In genomic region chr16:68332411-68333121, GRCh38 we compare ENCODE assay signal across 8 cellular contexts. TPM values are rescaled to one million over a fixed set of nuclear protein-coding genes. Genes with fewer than 3 reads are reported as not detected.
DNase-seq lines count a peak whose midpoint lies in the region; ATAC-seq and TF ChIP-seq lines count a peak whose summit lies in the region.

No MANE protein-coding gene starts in this region.

- peaks cover 30% of the 10 kb centered on the region for H3K4me1 Mint-ChIP-seq in activated T-cell treated with anti-CD3 and anti-CD28 coated beads, Interleukin-2, amount 50 U/mL, for 72 hours (ENCODE audit: low read depth)
- H3K4me1 Mint-ChIP-seq in activated T-helper 17 cell treated with anti-CD3 and anti-CD28 coated beads, Interleukin-2, amount 50 U/mL, for 72 hours, result peaks cover 10% of the 10 kb centered on the region
- H3K4me1 Mint-ChIP-seq in CD8-positive, alpha-beta T cell (ENCODE audit: low read depth), result peaks cover 7% of the 10 kb centered on the region

- no peak for TF ChIP-seq EP300 in transverse colon (IDR thresholded peaks at IDR 0.05; ENCODE audit: low read depth)

- CTCF ChIA-PET in CD8-positive, alpha-beta T cell (lab: Charles Lee), result interaction anchor here (0.6 to 27.5 kb wide), 2 partner anchors 66 to 72 kb away, joined by 3 to 618 read pairs; partner anchors contain the start of gene SLC7A6

- H3K27ac Mint-ChIP-seq in activated T-cell treated with anti-CD3 and anti-CD28 coated beads, Interleukin-2, amount 50 U/mL, for 72 hours, result peak overlapping the region; percentile 25
- peak overlapping the region; percentile 47 for H3K27ac Mint-ChIP-seq in activated T-helper 17 cell treated with anti-CD3 and anti-CD28 coated beads, Interleukin-2, amount 50 U/mL, for 72 hours
- no peak overlapping the region for H3K27ac Mint-ChIP-seq in CD8-positive, alpha-beta T cell

- peaks cover 9 to 24% of the 10 kb centered on the region in 2 donors for H3K36me3 Mint-ChIP-seq in activated T-cell treated with anti-CD3 and anti-CD28 coated beads, Interleukin-2, amount 50 U/mL, for 72 hours (ENCODE audit: insufficient read depth in 2 of 2)
- peaks cover 79% of the 10 kb centered on the region for H3K36me3 Mint-ChIP-seq in activated T-helper 17 cell treated with anti-CD3 and anti-CD28 coated beads, Interleukin-2, amount 50 U/mL, for 72 hours (ENCODE audit: low read depth)
- H3K36me3 Mint-ChIP-seq in CD8-positive, alpha-beta T cell, result peaks cover 61% of the 10 kb centered on the region

- peak overlapping the region; percentile 24 to 61 (median 52) for H3K27ac ChIP-seq in transverse colon
- H3K27ac ChIP-seq in CD8-positive, alpha-beta T cell (ENCODE audit: low read depth, low read length), result no peak overlapping the region

- 47 to 64% methylated on average over 4 to 7 of the region's 7 CpGs for WGBS in transverse colon (ENCODE audit: low coverage in 1 of 2), 2 donors

- H3K4me3 Mint-ChIP-seq in activated T-cell treated with anti-CD3 and anti-CD28 coated beads, Interleukin-2, amount 50 U/mL, for 72 hours, result peak overlapping the region in 1 of 2 donors; percentile 16
- H3K4me3 Mint-ChIP-seq in activated T-helper 17 cell treated with anti-CD3 and anti-CD28 coated beads, Interleukin-2, amount 50 U/mL, for 72 hours, result no peak overlapping the region
- no peak overlapping the region for H3K4me3 Mint-ChIP-seq in CD8-positive, alpha-beta T cell

- H3K36me3 ChIP-seq in transverse colon, result peaks cover 0 to 12% (median 2%) of the 10 kb centered on the region in 4 donors
- peaks cover 6% of the 10 kb centered on the region for H3K36me3 ChIP-seq in MG63
- peaks cover 25% of the 10 kb centered on the region for H3K36me3 ChIP-seq in CD8-positive, alpha-beta T cell (ENCODE audit: insufficient read depth, low read length)

- in situ Hi-C loops in transverse colon (cut with MboI; ENCODE audit: low pct_ligation_motif_present in 1 of 4, low pct_unique_long_range_greater_than_20kb in 1 of 4, low sequenced_read_pairs in 3 of 4), result loop anchor here in 2 of 4 donors (5.0 kb wide), 1 partner anchor 75 kb away; no protein-coding TSS in a partner anchor

- H3K9me3 Mint-ChIP-seq in activated T-cell treated with anti-CD3 and anti-CD28 coated beads, Interleukin-2, amount 50 U/mL, for 72 hours, result no peaks in the 10 kb centered on the region
- no peaks in the 10 kb centered on the region for H3K9me3 Mint-ChIP-seq in activated T-helper 17 cell treated with anti-CD3 and anti-CD28 coated beads, Interleukin-2, amount 50 U/mL, for 72 hours
- H3K9me3 Mint-ChIP-seq in CD8-positive, alpha-beta T cell, result no peaks in the 10 kb centered on the region

- no peak overlapping the region for H3K4me3 ChIP-seq in transverse colon
- no peak overlapping the region for H3K4me3 ChIP-seq in MG63
- no peak overlapping the region for H3K4me3 ChIP-seq in CD8-positive, alpha-beta T cell (ENCODE audit: low read depth, low read length)

- H3K4me1 ChIP-seq in transverse colon, result peaks cover 0 to 15% (median 5%) of the 10 kb centered on the region in 4 donors
- no peaks in the 10 kb centered on the region for H3K4me1 ChIP-seq in CD8-positive, alpha-beta T cell (ENCODE audit: insufficient read depth, low read length)

- no peaks in the 10 kb centered on the region for H3K9me3 ChIP-seq in transverse colon
- H3K9me3 ChIP-seq in MG63, result no peaks in the 10 kb centered on the region
- no peaks in the 10 kb centered on the region for H3K9me3 ChIP-seq in CD8-positive, alpha-beta T cell (ENCODE audit: low read length)

- no peak for TF ChIP-seq POLR2A in transverse colon (IDR thresholded peaks at IDR 0.05)

- no peaks in the 10 kb centered on the region for H3K27me3 ChIP-seq in transverse colon
- no peaks in the 10 kb centered on the region for H3K27me3 ChIP-seq in MG63
- H3K27me3 ChIP-seq in CD8-positive, alpha-beta T cell (ENCODE audit: insufficient read depth, low read length), result no peaks in the 10 kb centered on the region

- ATAC-seq in activated T-cell treated with anti-CD3 and anti-CD28 coated beads, Interleukin-2, amount 50 U/mL, for 72 hours (replicated peaks in 1 of 2), result peak in 1 of 2 donors; percentile 8
- no peak for ATAC-seq in activated T-helper 17 cell treated with anti-CD3 and anti-CD28 coated beads, Interleukin-2, amount 50 U/mL, for 72 hours (replicated peaks)
- ATAC-seq in left lobe of liver, result peak; percentile 74
- no peak for ATAC-seq in CD8-positive, alpha-beta T cell

- POLR2A ChIA-PET in CD8-positive, alpha-beta T cell (lab: Charles Lee), result interaction anchor here (1.4 kb wide), 1 partner anchor 71 kb away, joined by 3 read pairs; no protein-coding TSS in a partner anchor

- TF ChIP-seq CTCF in transverse colon (IDR thresholded peaks at IDR 0.05), result no peak
- TF ChIP-seq CTCF in CD8-positive, alpha-beta T cell (IDR thresholded peaks at IDR 0.05), result no peak

- intact Hi-C loops in transverse colon (cut with DNase I; ENCODE audit: low total_unique reads), result no loop called here
- intact Hi-C loops in CD8-positive, alpha-beta T cell (cut with DNase I, micrococcal nuclease), result no loop called here

- DNase-seq in activated T-cell treated with anti-CD3 and anti-CD28 coated beads, Interleukin-2, amount 50 U/mL, for 72 hours, result no peak
- DNase-seq in activated T-cell treated with anti-CD3 and anti-CD28 coated beads for 4 hours (no peak), left lobe of liver (ENCODE audit: low spot score) (peak; percentile 61), transverse colon (peak; percentile 37), MG63 (no peak), NCI-H2196 treated with DMSO at 0.1 percent for 48 hours (lab: John Stamatoyannopoulos, UW; ENCODE audit: unreplicated experiment) (no peak)
- DNase-seq in CD8-positive, alpha-beta T cell, result no peak

- no peaks in the 10 kb centered on the region for H3K27me3 Mint-ChIP-seq in activated T-cell treated with anti-CD3 and anti-CD28 coated beads, Interleukin-2, amount 50 U/mL, for 72 hours (ENCODE audit: low read depth)
- no peaks in the 10 kb centered on the region for H3K27me3 Mint-ChIP-seq in activated T-helper 17 cell treated with anti-CD3 and anti-CD28 coated beads, Interleukin-2, amount 50 U/mL, for 72 hours
- H3K27me3 Mint-ChIP-seq in CD8-positive, alpha-beta T cell (ENCODE audit: low read depth), result no peaks in the 10 kb centered on the region

RNA-seq across cellular contexts. Expression of gene PRMT7, which starts 21.7 kb away (rescaled TPM):
- total RNA-seq in activated T-cell treated with anti-CD3 and anti-CD28 coated beads, Interleukin-2, amount 50 U/mL, for 72 hours, result 10 to 100 TPM; 71.2 to 75.9 TPM
- 10 to 100 TPM; 53.3 to 57.8 TPM for total RNA-seq in activated T-helper 17 cell treated with anti-CD3 and anti-CD28 coated beads, Interleukin-2, amount 50 U/mL, for 72 hours
- total RNA-seq in left lobe of liver (27.7 TPM), transverse colon (100 to 1,000 TPM in 1 of 4 donors, 10 to 100 TPM in 3; 20.6 to 115 (median 38.5) TPM)
- 42.5 and 81.1 TPM in 2 replicates for total RNA-seq in MG63 (2014; rRNA removed; shearing (Covaris generic); ENCODE audit: low replicate concordance)
- total RNA-seq in CD8-positive, alpha-beta T cell, result 10 to 100 TPM; 53.8 to 58.7 TPM

RNA-seq across cellular contexts. Expression of gene SLC7A6OS, which starts 21.8 kb away (rescaled TPM):
- total RNA-seq in activated T-cell treated with anti-CD3 and anti-CD28 coated beads, Interleukin-2, amount 50 U/mL, for 72 hours, result 10 to 100 TPM; 21.9 to 25.8 TPM
- 10 to 100 TPM; 21.3 to 21.8 TPM for total RNA-seq in activated T-helper 17 cell treated with anti-CD3 and anti-CD28 coated beads, Interleukin-2, amount 50 U/mL, for 72 hours
- total RNA-seq in left lobe of liver, result 5.8 TPM
- 10 to 100 TPM in 3 of 4 donors, 1 to 10 TPM in 1; 7.8 to 49.0 (median 15.3) TPM for total RNA-seq in transverse colon
- 5.5 and 5.7 TPM in 2 replicates for total RNA-seq in MG63 (2014; rRNA removed; shearing (Covaris generic); ENCODE audit: low replicate concordance)
- total RNA-seq in CD8-positive, alpha-beta T cell, result 10 to 100 TPM; 39.4 to 44.2 TPM

Comparison
In these comparisons a context has a peak if more than half of its experiments do, and no peak if none do; other contexts are left out.
1. DNase-seq: peak in left lobe of liver (single experiment) and transverse colon (single experiment); none in activated T-cell treated with anti-CD3 and anti-CD28 coated beads, Interleukin-2, amount 50 U/mL, for 72 hours (0 of 2), activated T-cell treated with anti-CD3 and anti-CD28 coated beads for 4 hours (single experiment), MG63 (single experiment), CD8-positive, alpha-beta T cell (0 of 7) and NCI-H2196 treated with DMSO at 0.1 percent for 48 hours (single experiment).